8 cellular contexts compared by ENCODE assay signal in genomic region chr14:20690848-20691640, GRCh38. TPM values are rescaled to one million over a fixed set of nuclear protein-coding genes. Genes with fewer than 3 reads are reported as not detected.
DNase-seq lines count a peak whose midpoint lies in the region; ATAC-seq and TF ChIP-seq lines count a peak whose summit lies in the region.

No MANE protein-coding gene starts in this region.

- peaks cover 2 to 7% (median 5%) of the 10 kb centered on the region in 4 donors for H3K4me1 Mint-ChIP-seq in naive thymus-derived CD8-positive, alpha-beta T cell

- H3K27me3 Mint-ChIP-seq in naive thymus-derived CD8-positive, alpha-beta T cell, result peaks cover 0 to 10% (median 2%) of the 10 kb centered on the region in 5 donors

- DNase-seq in A172 (ENCODE audit: low spot score) (peak; percentile 66), GM06990 (ENCODE audit: extremely low read depth, insufficient read length) (no peak), NCI-H69 (lab: John Stamatoyannopoulos, UW) (peak; percentile 61), esophagus muscularis mucosa (ENCODE audit: extremely low spot score) (no peak), vagina (ENCODE audit: extremely low spot score in 2 of 2) (no peak)
- DNase-seq in activated CD4-positive, alpha-beta T cell treated with anti-CD3 and anti-CD28 coated beads, Interleukin-2, amount 50 U/mL, for 4 hours, result peak; percentile 20 to 26
- DNase-seq in naive thymus-derived CD8-positive, alpha-beta T cell, result peak in 8 of 10 donors; percentile 29 to 72 (median 59)

- H3K9me3 ChIP-seq in esophagus muscularis mucosa, result no peaks in the 10 kb centered on the region
- H3K9me3 ChIP-seq in vagina, result no peaks in the 10 kb centered on the region

- 30% methylated on average over 9 of the region's 9 CpGs for WGBS in esophagus muscularis mucosa

- ATAC-seq in HG03378 (IDR thresholded peaks at IDR 0.05; ENCODE audit: unreplicated experiment), result peak; percentile 72
- ATAC-seq in naive thymus-derived CD8-positive, alpha-beta T cell, result peak; percentile 93

- peak overlapping the region in 2 of 10 donors; percentile 6 to 38 for H3K27ac Mint-ChIP-seq in naive thymus-derived CD8-positive, alpha-beta T cell

- TF ChIP-seq CTCF in GM06990 (IDR thresholded peaks at IDR 0.05; ENCODE audit: insufficient read depth, low read length, poor library complexity, severe bottlenecking) (peak; percentile 85), esophagus muscularis mucosa (IDR thresholded peaks at IDR 0.05) (peak; percentile 83 to 95 (median 88)), vagina (IDR thresholded peaks at IDR 0.05) (peak; percentile 56 to 81 (median 62))

- no peak overlapping the region for H3K4me3 Mint-ChIP-seq in naive thymus-derived CD8-positive, alpha-beta T cell

- POLR2A ChIA-PET in naive thymus-derived CD8-positive, alpha-beta T cell (lab: Charles Lee), result interaction anchor here (1.1 to 1.5 kb wide), 3 partner anchors 8 to 30 kb away, joined by 3 to 11 read pairs (median 4); no protein-coding TSS in a partner anchor

- H3K36me3 Mint-ChIP-seq in naive thymus-derived CD8-positive, alpha-beta T cell, result no peaks in the 10 kb centered on the region

- peaks cover 16 to 40% (median 35%) of the 10 kb centered on the region in 4 donors for H3K4me1 ChIP-seq in esophagus muscularis mucosa
- peaks cover 33% of the 10 kb centered on the region for H3K4me1 ChIP-seq in vagina

- intact Hi-C loops in esophagus muscularis mucosa (cut with DNase I), result loop anchor here (1.0 kb wide), 1 partner anchor 160 kb away; no protein-coding TSS in a partner anchor
- intact Hi-C loops in vagina (cut with DNase I), result no loop called here

- no peaks in the 10 kb centered on the region for H3K9me3 Mint-ChIP-seq in naive thymus-derived CD8-positive, alpha-beta T cell

- H3K27ac ChIP-seq in esophagus muscularis mucosa (replicated peaks in 1 of 4) (no peak overlapping the region), vagina (peak overlapping the region; percentile 4)

- no peak for TF ChIP-seq EP300 in esophagus muscularis mucosa (IDR thresholded peaks at IDR 0.05)

- H3K36me3 ChIP-seq in GM06990 (ENCODE audit: control insufficient read depth, insufficient read depth, low read length), result no peaks in the 10 kb centered on the region
- peaks cover 5 to 29% (median 10%) of the 10 kb centered on the region in 4 donors for H3K36me3 ChIP-seq in esophagus muscularis mucosa
- H3K36me3 ChIP-seq in vagina, result peaks cover 0 to 6% of the 10 kb centered on the region in 2 donors

- no peak for TF ChIP-seq POLR2A in esophagus muscularis mucosa (IDR thresholded peaks at IDR 0.05; ENCODE audit: low read depth)
- no peak for TF ChIP-seq POLR2A in vagina (IDR thresholded peaks at IDR 0.05)

- no peaks in the 10 kb centered on the region for H3K27me3 ChIP-seq in GM06990 (replicated peaks; ENCODE audit: control insufficient read depth, insufficient read depth, low read length)
- H3K27me3 ChIP-seq in esophagus muscularis mucosa, result no peaks in the 10 kb centered on the region
- H3K27me3 ChIP-seq in vagina, result no peaks in the 10 kb centered on the region

- H3K4me3 ChIP-seq in GM06990 (replicated peaks; ENCODE audit: low read depth, low read length) (no peak overlapping the region), esophagus muscularis mucosa (no peak overlapping the region), vagina (peak overlapping the region in 1 of 2 donors; percentile 9)

RNA-seq across cellular contexts. Expression of gene ANG, which starts 2.5 kb away (rescaled TPM):
- 0.07 and 0.17 TPM in 2 replicates for total RNA-seq in A172 (2014; rRNA removed; shearing (Covaris generic))
- total RNA-seq in esophagus muscularis mucosa, result 10 to 100 TPM; 13.7 to 30.6 (median 19.8) TPM
- under 1 TPM in 1 of 2 experiments, not detected in 1; 0.70 TPM for total RNA-seq in naive thymus-derived CD8-positive, alpha-beta T cell
- polyA plus RNA-seq in naive thymus-derived CD8-positive, alpha-beta T cell, result under 1 TPM in 2 of 3 donors, not detected in 1; 0.17 to 0.34 TPM
- 34.9 TPM for total RNA-seq in vagina

RNA-seq across cellular contexts. Expression of gene RNASE4, which starts 6.7 kb away (rescaled TPM):
- 0.91 and 1.1 TPM in 2 replicates for total RNA-seq in A172 (2014; rRNA removed; shearing (Covaris generic))
- 100 to 1,000 TPM in 1 of 4 donors, 10 to 100 TPM in 3; 61.9 to 107 (median 82.9) TPM for total RNA-seq in esophagus muscularis mucosa
- under 1 TPM in 1 of 2 experiments, not detected in 1; 0.63 TPM for total RNA-seq in naive thymus-derived CD8-positive, alpha-beta T cell
- under 1 TPM in 1 of 3 donors, not detected in 2; 0.46 TPM for polyA plus RNA-seq in naive thymus-derived CD8-positive, alpha-beta T cell
- total RNA-seq in vagina, result 132 TPM

RNA-seq across cellular contexts. Expression of gene OR6S1, which starts 49.6 kb away (rescaled TPM):
- not detected in 2 replicates for total RNA-seq in A172 (2014; rRNA removed; shearing (Covaris generic))
- total RNA-seq in esophagus muscularis mucosa, result not detected
- total RNA-seq in naive thymus-derived CD8-positive, alpha-beta T cell, result not detected
- not detected for polyA plus RNA-seq in naive thymus-derived CD8-positive, alpha-beta T cell
- not detected for total RNA-seq in vagina

RNA-seq across cellular contexts. Expression of gene EDDM3A, which starts 54.6 kb away (rescaled TPM):
- not detected in 2 replicates for total RNA-seq in A172 (2014; rRNA removed; shearing (Covaris generic))
- total RNA-seq in esophagus muscularis mucosa (not detected), vagina (not detected)
- total RNA-seq in naive thymus-derived CD8-positive, alpha-beta T cell, result not detected
- not detected for polyA plus RNA-seq in naive thymus-derived CD8-positive, alpha-beta T cell

Comparison
In these comparisons a context has a peak if more than half of its experiments do, and no peak if none do; other contexts are left out.
1. DNase-seq: peak in A172 (single experiment), NCI-H69 (single experiment), activated CD4-positive, alpha-beta T cell treated with anti-CD3 and anti-CD28 coated beads, Interleukin-2, amount 50 U/mL, for 4 hours (2 of 2) and naive thymus-derived CD8-positive, alpha-beta T cell (8 of 10); none in GM06990 (single experiment), esophagus muscularis mucosa (single experiment) and vagina (0 of 2).
2. RNA of gene ANG, which starts 2.5 kb away (total RNA-seq): 34.9 TPM in vagina (single experiment) and 13.7 to 30.6 TPM in esophagus muscularis mucosa; 0.70 TPM in naive thymus-derived CD8-positive, alpha-beta T cell and 0.07 to 0.17 TPM in A172; every median in the first group is over 4 times any median in the second.
3. RNA of gene RNASE4, which starts 6.7 kb away (total RNA-seq): 132 TPM in vagina (single experiment) and 61.9 to 107 TPM in esophagus muscularis mucosa; 0.91 to 1.1 TPM in A172 and 0.63 TPM in naive thymus-derived CD8-positive, alpha-beta T cell; every median in the first group is over 10 times any median in the second.
4. Peak in every context shown above with its lines, with median percentiles within 50 percentile points of each other: CTCF ChIP-seq.